Comparison of ENCODE assay signal across 8 cellular contexts in the genomic region with DNA sequence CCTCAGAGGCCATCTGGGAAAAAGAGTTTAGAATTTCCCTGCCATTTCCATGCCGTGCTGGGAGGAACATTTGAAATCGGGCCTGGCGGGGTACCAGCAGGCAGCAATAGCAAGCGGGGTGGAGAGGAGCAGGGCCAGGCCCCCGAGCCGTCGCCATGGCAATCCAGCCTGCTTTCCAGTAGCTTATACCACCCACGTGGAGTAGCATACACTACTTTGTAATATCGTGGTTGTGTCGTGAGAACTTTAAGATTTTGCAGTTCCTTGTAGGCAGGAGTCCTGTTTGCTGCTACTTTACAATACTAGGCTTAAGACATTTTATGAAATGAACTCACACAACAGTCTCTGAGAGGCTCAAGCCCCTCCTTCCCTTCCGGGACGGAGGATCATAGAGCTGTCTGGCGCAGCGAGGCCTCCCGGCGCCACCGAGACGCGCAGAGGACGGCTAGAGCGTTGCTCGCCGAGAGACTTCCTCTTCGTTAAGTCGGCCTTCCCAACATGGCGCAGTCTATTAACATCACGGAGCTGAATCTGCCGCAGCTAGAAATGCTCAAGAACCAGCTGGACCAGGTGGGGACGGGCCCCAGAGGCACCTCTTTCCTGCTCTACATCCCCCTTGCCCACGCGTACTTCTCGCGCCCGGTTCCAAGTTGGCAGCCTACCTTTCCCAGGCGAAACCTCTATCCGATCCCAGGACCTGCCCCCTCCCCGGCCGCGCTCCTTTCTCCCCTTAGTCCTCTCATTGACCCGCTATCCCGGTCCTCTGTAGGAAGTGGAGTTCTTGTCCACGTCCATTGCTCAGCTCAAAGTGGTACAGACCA. TPM values are rescaled to one million over a fixed set of nuclear protein-coding genes. Genes with fewer than 3 reads are reported as not detected.
DNase-seq lines count a peak whose midpoint lies in the region; ATAC-seq and TF ChIP-seq lines count a peak whose summit lies in the region.

Gene PFDN5, plus strand, starts transcription at position 473 of the 821 bp plus-strand sequence. Its CDS starts 26 bp downstream, at position 499.

- H3K4me3 ChIP-seq in A673 (ENCODE audit: low read depth, low read length, poor library complexity, severe bottlenecking) (peak within 1 kb of the TSS; percentile 57), WERI-Rb-1 (ENCODE audit: low read depth, low read length) (peak within 1 kb of the TSS; percentile 71), mammary epithelial cell (replicated peaks in 1 of 3; ENCODE audit: insufficient read depth in 1 of 3, low read depth in 2 of 3, low read length in 3 of 3) (peak within 1 kb of the TSS; percentile 33 to 68 (median 58)), smooth muscle cell (peak within 1 kb of the TSS; percentile 92)

- in situ Hi-C loops in mammary epithelial cell (cut with MboI; ENCODE audit: low sequenced_read_pairs in 2 of 2) = loop anchor here in 1 of 2 donors (25.0 kb wide), 1 partner anchor 233 kb away; the partner anchor contains the start of gene TNS2

- ATAC-seq in GM18868 (IDR thresholded peaks at IDR 0.05; ENCODE audit: unreplicated experiment) = peak; percentile 86
- peak; percentile 84 for ATAC-seq in HG03108 (IDR thresholded peaks at IDR 0.05; ENCODE audit: unreplicated experiment)

- H3K27me3 ChIP-seq in A673 (replicated peaks; ENCODE audit: insufficient read depth, low read depth, low read length, poor library complexity) = no peaks in the 10 kb centered on the region
- no peaks in the 10 kb centered on the region for H3K27me3 ChIP-seq in WERI-Rb-1 (ENCODE audit: insufficient read depth, low read depth, severe bottlenecking)
- no peaks in the 10 kb centered on the region for H3K27me3 ChIP-seq in mammary epithelial cell (ENCODE audit: insufficient read depth, low read length)
- no peaks in the 10 kb centered on the region for H3K27me3 ChIP-seq in smooth muscle cell (ENCODE audit: low read depth)

- peaks cover 54% of the 10 kb centered on the region for H3K36me3 ChIP-seq in A673 (ENCODE audit: insufficient read depth, low read length, poor library complexity, severe bottlenecking)
- peaks cover 63% of the 10 kb centered on the region for H3K36me3 ChIP-seq in WERI-Rb-1
- peaks cover 15% of the 10 kb centered on the region for H3K36me3 ChIP-seq in mammary epithelial cell (ENCODE audit: insufficient read depth, low read length)
- no peaks in the 10 kb centered on the region for H3K36me3 ChIP-seq in smooth muscle cell (ENCODE audit: low read depth)

- dilution Hi-C loops in mammary epithelial cell (cut with HindIII; ENCODE audit: low sequenced_read_pairs) = no loop called here

- POLR2A ChIA-PET in A673 (lab: Charles Lee; ENCODE audit: low non-redundant PET) = interaction anchor here (0.6 kb wide), 1 partner anchor 16 kb away, joined by 4 read pairs; no protein-coding TSS in a partner anchor

- BruUV-seq in A673 (replicated peaks; lab: Mats Ljungman, UMichigan) (no TSS peak), mammary epithelial cell (replicated peaks; lab: Mats Ljungman, UMichigan) (no TSS peak)

- peaks cover 31% of the 10 kb centered on the region for H3F3A ChIP-seq in smooth muscle cell (ENCODE audit: low read depth)

- TF ChIP-seq CTCF in A673 (conservative IDR thresholded peaks at IDR 0.05; ENCODE audit: low read depth, low read length) (no peak), WERI-Rb-1 (IDR thresholded peaks at IDR 0.05; ENCODE audit: low read depth, low read length) (no peak), mammary epithelial cell (conservative IDR thresholded peaks at IDR 0.05 in 1 of 2, IDR thresholded peaks at IDR 0.05 in 1 of 2; ENCODE audit: extremely low read depth in 1 of 2, insufficient read depth in 1 of 2, low read depth in 1 of 2, low read length in 2 of 2) (no peak), smooth muscle cell (IDR thresholded peaks at IDR 0.05; ENCODE audit: borderline replicate concordance, insufficient read depth, poor library complexity, severe bottlenecking) (no peak)

- WGBS in mammary epithelial cell (ENCODE audit: low coverage, missing lambda C conversion rate) = 1% methylated on average over 28 of the region's 42 CpGs
- WGBS in smooth muscle cell (ENCODE audit: low lambda C conversion rate) = 3% methylated on average over 42 of the region's 42 CpGs

- H3K27ac ChIP-seq in A673 (ENCODE audit: low read depth, low read length, poor library complexity, severe bottlenecking) (peak within 1 kb of the TSS; percentile 50), WERI-Rb-1 (peak within 1 kb of the TSS; percentile 80), mammary epithelial cell (ENCODE audit: insufficient read depth, low read depth, low read length) (peak within 1 kb of the TSS; percentile 58), smooth muscle cell (ENCODE audit: low read depth) (peak within 1 kb of the TSS; percentile 94)

- no peaks in the 10 kb centered on the region for H3K9me3 ChIP-seq in A673 (ENCODE audit: low read depth, low read length, poor library complexity, severe bottlenecking)
- H3K9me3 ChIP-seq in WERI-Rb-1 (ENCODE audit: severe bottlenecking) = no peaks in the 10 kb centered on the region
- no peaks in the 10 kb centered on the region for H3K9me3 ChIP-seq in mammary epithelial cell (replicated peaks; ENCODE audit: insufficient read depth, low read length)
- no peaks in the 10 kb centered on the region for H3K9me3 ChIP-seq in smooth muscle cell (replicated peaks; ENCODE audit: low read depth)

- H3K4me1 ChIP-seq in A673 (ENCODE audit: insufficient read depth, low read length, poor library complexity, severe bottlenecking) (peaks cover 13% of the 10 kb centered on the region), mammary epithelial cell (ENCODE audit: insufficient read depth, low read length) (peaks cover 25% of the 10 kb centered on the region), smooth muscle cell (ENCODE audit: low read depth) (peaks cover 19% of the 10 kb centered on the region)

- H3K4me2 ChIP-seq in mammary epithelial cell (ENCODE audit: insufficient read depth, low read depth, low read length) = peak within 1 kb of the TSS; percentile 73
- H3K4me2 ChIP-seq in smooth muscle cell = peak within 1 kb of the TSS; percentile 86

- H4K20me1 ChIP-seq in mammary epithelial cell (ENCODE audit: insufficient read depth, low read length) (no peaks in the 10 kb centered on the region), smooth muscle cell (ENCODE audit: low read depth) (no peaks in the 10 kb centered on the region)

- intact Hi-C loops in A673 (cut with micrococcal nuclease; ENCODE audit: unreplicated experiment) (no loop called here), mammary epithelial cell (cut with micrococcal nuclease) (loop anchor here (1.0 to 10.0 kb wide), 2 partner anchors 26 to 230 kb away; partner anchors contain the start of gene AAAS)

- peak within 1 kb of the TSS; percentile 89 for H2AFZ ChIP-seq in mammary epithelial cell (ENCODE audit: low read depth, low read length)
- peak within 1 kb of the TSS; percentile 82 for H2AFZ ChIP-seq in smooth muscle cell (ENCODE audit: low read depth)

- H3K79me2 ChIP-seq in mammary epithelial cell (ENCODE audit: insufficient read depth, low read length) (peaks cover 36% of the 10 kb centered on the region), smooth muscle cell (ENCODE audit: low read depth) (peaks cover 29% of the 10 kb centered on the region)

- H3K9ac ChIP-seq in mammary epithelial cell (ENCODE audit: insufficient read depth, low read length) = peak within 1 kb of the TSS; percentile 89
- H3K9ac ChIP-seq in smooth muscle cell (ENCODE audit: low read depth) = peak within 1 kb of the TSS; percentile 90

- CTCF ChIA-PET in A673 (lab: Charles Lee) (interaction anchor here (0.6 to 1.2 kb wide), 3 partner anchors 26 to 216 kb away, joined by 6 to 9 read pairs (median 8); partner anchors contain the start of genes AAAS and SPRYD3), mammary epithelial cell (lab: Charles Lee; ENCODE audit: low non-redundant PET) (interaction anchor here (0.5 to 0.6 kb wide), 2 partner anchors 26 to 50 kb away, joined by 6 to 11 read pairs; partner anchors contain the start of gene AAAS)

- DNase-seq in A673 (ENCODE audit: low spot score) (peak; percentile 93), NCI-H2196 (lab: John Stamatoyannopoulos, UW; ENCODE audit: unreplicated experiment) (peak; percentile 89), WERI-Rb-1 (peak; percentile 86), mammary epithelial cell (peak; percentile 83), iPS-NIHi7 (ENCODE audit: extremely low spot score) (peak; percentile 89), smooth muscle cell (lab: John Stamatoyannopoulos, UW; ENCODE audit: unreplicated experiment) (peak; percentile 57)

RNA-seq across cellular contexts. Expression of gene PFDN5, which starts in this region (rescaled TPM):
- total RNA-seq in A673 (2021) (268 and 288 TPM in 2 replicates), mammary epithelial cell (100 to 1,000 TPM; 162 to 187 TPM), smooth muscle cell (416 and 464 TPM in 2 replicates)
- polyA plus RNA-seq in mammary epithelial cell (581 TPM), smooth muscle cell (523 and 540 TPM in 2 replicates)
- 173 TPM for polyA minus RNA-seq in mammary epithelial cell

Comparison
In these comparisons a context has a peak if more than half of its experiments do, and no peak if none do; other contexts are left out.
1. Peak in every context shown above with its lines: DNase-seq, ATAC-seq, H3K4me3 ChIP-seq and H3K27ac ChIP-seq.